ENCODE assay signal across 1 cellular context in the genomic region with DNA sequence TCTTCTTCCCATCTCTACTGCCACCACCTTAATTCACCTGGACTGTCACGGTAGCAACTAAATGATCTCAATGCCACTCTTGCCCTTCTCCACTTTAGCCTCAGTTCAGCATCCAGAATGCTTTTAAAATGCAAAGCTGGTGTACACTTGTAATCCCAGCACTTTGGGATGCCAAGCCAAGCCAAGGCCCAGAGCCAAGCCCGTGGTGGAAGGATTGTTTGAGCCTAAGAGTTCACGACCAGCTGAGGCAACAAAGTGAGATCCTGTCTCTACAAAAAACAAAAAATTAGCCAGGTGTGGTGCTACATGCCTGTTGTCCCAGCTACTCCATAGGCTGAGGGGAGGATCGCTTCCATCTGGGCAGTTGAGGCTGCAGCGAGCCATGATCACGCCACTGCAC.
TF ChIP-seq lines count a peak whose summit lies in the region.

No MANE protein-coding gene starts in this region.

TF ChIP-seq in H1, 55 proteins besides CTCF, POLR2A, EP300 and RAD21:
- TF ChIP-seq NANOG (IDR thresholded peaks at IDR 0.05; ENCODE audit: insufficient read depth, low read depth, low read length, poor library complexity, severe bottlenecking) (no peak), CTBP2 (IDR thresholded peaks at IDR 0.05; ENCODE audit: borderline replicate concordance, insufficient read depth, insufficient read length, low read length) (no peak), KDM4A (IDR thresholded peaks at IDR 0.05; ENCODE audit: low read depth, low read length, severe bottlenecking) (no peak), BCL11A (IDR thresholded peaks at IDR 0.05; ENCODE audit: low read depth in 2 of 2, low read length in 2 of 2) (no peak), RBBP5 (IDR thresholded peaks at IDR 0.05; ENCODE audit: borderline replicate concordance, low read depth, low read length) (no peak)
